In genomic region chr12:113981876-113982275, GRCh38 we compare ENCODE assay signal across 1 cellular context.
TF ChIP-seq lines count a peak whose summit lies in the region.

No MANE protein-coding gene starts in this region.

TF ChIP-seq in WTC11, 78 proteins besides CTCF, POLR2A, EP300 and RAD21 (continued from another document):
- TF ChIP-seq ATF2 (CRISPR knock-in tag; IDR thresholded peaks at IDR 0.05; ENCODE audit: borderline replicate concordance, low read depth), result no peak
- TF ChIP-seq ZNF263 (CRISPR knock-in tag; IDR thresholded peaks at IDR 0.05; ENCODE audit: low read depth), result no peak
- TF ChIP-seq GABPB1 (CRISPR knock-in tag; IDR thresholded peaks at IDR 0.05), result no peak
